Comparison of ENCODE assay signal across 1 cellular context in genomic region chr11:67370351-67371076, GRCh38.
TF ChIP-seq lines count a peak whose summit lies in the region.

No MANE protein-coding gene starts in this region.

TF ChIP-seq in HepG2, 621 proteins besides CTCF, POLR2A, EP300 and RAD21:
- TF ChIP-seq HNRNPUL1 (IDR thresholded peaks at IDR 0.05; ENCODE audit: low read depth, low read length) (no peak), MIER3 (CRISPR knock-in tag; IDR thresholded peaks at IDR 0.05; ENCODE audit: borderline replicate concordance) (no peak), YY1 (IDR thresholded peaks at IDR 0.05; ENCODE audit: insufficient read depth, insufficient replicate concordance, low read depth, low read length) (no peak), SRSF9 (IDR thresholded peaks at IDR 0.05; ENCODE audit: borderline replicate concordance, insufficient read depth, low read depth, low read length, poor library complexity, severe bottlenecking) (no peak), ZNF83 (CRISPR knock-in tag; IDR thresholded peaks at IDR 0.05; ENCODE audit: borderline replicate concordance) (no peak), ATF7-NPFF (CRISPR knock-in tag; IDR thresholded peaks at IDR 0.05; ENCODE audit: low read depth) (no peak), HBP1 (CRISPR knock-in tag; IDR thresholded peaks at IDR 0.05; ENCODE audit: low read depth) (no peak), ARHGAP35 (CRISPR knock-in tag; IDR thresholded peaks at IDR 0.05; ENCODE audit: borderline replicate concordance) (no peak)
